ENCODE assay signal across 8 cellular contexts in genomic region chr14:61567838-61568571, GRCh38.
A peak's percentile ranks its signal among the peaks of the same experiment; 100 is the strongest.
DNase-seq lines count a peak whose midpoint lies in the region; ATAC-seq lines count a peak whose summit lies in the region.

No MANE protein-coding gene starts in this region.

- peak overlapping the region; percentile 90 for H3K27ac Mint-ChIP-seq in dendritic cell treated with granulocyte-macrophage colony-stimulating factor and Interleukin-4, amounts not matched to agents 40 ng/mL and 50 ng/mL, for 4 days
- peak overlapping the region; percentile 44 to 95 (median 83) for H3K27ac Mint-ChIP-seq in naive thymus-derived CD4-positive, alpha-beta T cell

- peaks cover 94% of the 10 kb centered on the region for H3K4me1 Mint-ChIP-seq in dendritic cell treated with granulocyte-macrophage colony-stimulating factor and Interleukin-4, amounts not matched to agents 40 ng/mL and 50 ng/mL, for 4 days (ENCODE audit: low read depth)
- H3K4me1 Mint-ChIP-seq in naive thymus-derived CD4-positive, alpha-beta T cell, result peaks cover 38 to 77% (median 52%) of the 10 kb centered on the region in 7 donors

- POLR2A ChIA-PET in naive thymus-derived CD4-positive, alpha-beta T cell (lab: Charles Lee), result interaction anchor here (1.0 to 1.4 kb wide), 4 partner anchors 11 to 130 kb away, joined by 3 to 4 read pairs (median 3); no protein-coding TSS in a partner anchor

- no peaks in the 10 kb centered on the region for H3K9me3 Mint-ChIP-seq in dendritic cell treated with granulocyte-macrophage colony-stimulating factor and Interleukin-4, amounts not matched to agents 40 ng/mL and 50 ng/mL, for 4 days
- peaks cover 0 to 5% (median 0%) of the 10 kb centered on the region in 11 donors for H3K9me3 Mint-ChIP-seq in naive thymus-derived CD4-positive, alpha-beta T cell

- intact Hi-C loops in dendritic cell treated with granulocyte-macrophage colony-stimulating factor and Interleukin-4, amounts not matched to agents 40 ng/mL and 50 ng/mL, for 4 days (cut with micrococcal nuclease), result no loop called here
- intact Hi-C loops in naive thymus-derived CD4-positive, alpha-beta T cell (cut with micrococcal nuclease), result loop anchor here (1.0 to 5.0 kb wide), 5 partner anchors 15 to 149 kb away; partner anchors contain the start of gene HIF1A (in 1 of the 2)

- H3K27ac ChIP-seq in naive thymus-derived CD4-positive, alpha-beta T cell (ENCODE audit: low read depth, low read length), result no peak overlapping the region
- H3K27ac ChIP-seq in SJCRH30, result no peak overlapping the region

- no peak for ATAC-seq in naive thymus-derived CD4-positive, alpha-beta T cell

- H3K9me3 ChIP-seq in naive thymus-derived CD4-positive, alpha-beta T cell (ENCODE audit: control insufficient read depth in 2 of 3, low read length in 3 of 3), result no peaks in the 10 kb centered on the region
- no peaks in the 10 kb centered on the region for H3K9me3 ChIP-seq in SJCRH30 (replicated peaks)

- peak overlapping the region; percentile 76 for H3K4me3 Mint-ChIP-seq in dendritic cell treated with granulocyte-macrophage colony-stimulating factor and Interleukin-4, amounts not matched to agents 40 ng/mL and 50 ng/mL, for 4 days
- H3K4me3 Mint-ChIP-seq in naive thymus-derived CD4-positive, alpha-beta T cell, result peak overlapping the region; percentile 74 to 89 (median 82)

- no peaks in the 10 kb centered on the region for H3K27me3 ChIP-seq in naive thymus-derived CD4-positive, alpha-beta T cell (ENCODE audit: control insufficient read depth in 2 of 2, insufficient read depth in 2 of 2, low read length in 2 of 2)
- H3K27me3 ChIP-seq in SJCRH30, result no peaks in the 10 kb centered on the region

- peaks cover 7% of the 10 kb centered on the region for H3K36me3 Mint-ChIP-seq in dendritic cell treated with granulocyte-macrophage colony-stimulating factor and Interleukin-4, amounts not matched to agents 40 ng/mL and 50 ng/mL, for 4 days (ENCODE audit: low read depth)
- H3K36me3 Mint-ChIP-seq in naive thymus-derived CD4-positive, alpha-beta T cell, result peaks cover 0 to 27% (median 0%) of the 10 kb centered on the region in 5 donors

- H3K4me3 ChIP-seq in naive thymus-derived CD4-positive, alpha-beta T cell (ENCODE audit: low read length), result peak overlapping the region; percentile 47
- no peak overlapping the region for H3K4me3 ChIP-seq in SJCRH30

- CTCF ChIA-PET in naive thymus-derived CD4-positive, alpha-beta T cell (lab: Charles Lee), result interaction anchor here (1.0 to 1.3 kb wide), 3 partner anchors 8 to 152 kb away, joined by 3 to 5 read pairs (median 3); no protein-coding TSS in a partner anchor

- H3K4me1 ChIP-seq in naive thymus-derived CD4-positive, alpha-beta T cell (ENCODE audit: control insufficient read depth in 2 of 2, insufficient read depth in 2 of 2, low read length in 2 of 2), result peaks cover 0 to 30% of the 10 kb centered on the region in 2 donors
- peaks cover 43% of the 10 kb centered on the region for H3K4me1 ChIP-seq in SJCRH30

- no peaks in the 10 kb centered on the region for H3K27me3 Mint-ChIP-seq in dendritic cell treated with granulocyte-macrophage colony-stimulating factor and Interleukin-4, amounts not matched to agents 40 ng/mL and 50 ng/mL, for 4 days
- H3K27me3 Mint-ChIP-seq in naive thymus-derived CD4-positive, alpha-beta T cell, result peaks cover 0 to 10% (median 0%) of the 10 kb centered on the region in 5 donors

- peak; percentile 8 for DNase-seq in NCI-H82 (lab: John Stamatoyannopoulos, UW)
- no peak for DNase-seq in NCI-H82 treated with DMSO at 0.1 percent for 48 hours (lab: John Stamatoyannopoulos, UW; ENCODE audit: unreplicated experiment)
- DNase-seq in Kasumi-1 (lab: John Stamatoyannopoulos, UW), result peak; percentile 50 to 62
- no peak for DNase-seq in naive thymus-derived CD4-positive, alpha-beta T cell
- no peak for DNase-seq in retina
- DNase-seq in SJCRH30, result no peak
- DNase-seq in SW 1271 (lab: John Stamatoyannopoulos, UW), result no peak

- H3K36me3 ChIP-seq in naive thymus-derived CD4-positive, alpha-beta T cell (ENCODE audit: control insufficient read depth in 2 of 3, insufficient read depth in 3 of 3, low read length in 3 of 3), result no peaks in the 10 kb centered on the region
- H3K36me3 ChIP-seq in SJCRH30, result no peaks in the 10 kb centered on the region

Comparison
In these comparisons a context has a peak if more than half of its experiments do, and no peak if none do; other contexts are left out.
1. DNase-seq: peak in NCI-H82 (single experiment) and Kasumi-1 (2 of 2); none in NCI-H82 treated with DMSO at 0.1 percent for 48 hours (single experiment), naive thymus-derived CD4-positive, alpha-beta T cell (0 of 9), retina (single experiment), SJCRH30 (0 of 2) and SW 1271 (0 of 2).